In genomic region chr17:56184650-56185049, GRCh38 we compare ENCODE assay signal across 1 cellular context.
TF ChIP-seq lines count a peak whose summit lies in the region.

No MANE protein-coding gene starts in this region.

TF ChIP-seq in H1, 55 proteins besides CTCF, POLR2A, EP300 and RAD21 (continued from another document):
- TF ChIP-seq GTF2F1 (IDR thresholded peaks at IDR 0.05; ENCODE audit: borderline replicate concordance, low read depth, low read length): no peak
